Comparison of ENCODE assay signal across 8 cellular contexts in genomic region chrX:45851434-45851991, GRCh38.
A peak's percentile ranks its signal among the peaks of the same experiment; 100 is the strongest.
DNase-seq lines count a peak whose midpoint lies in the region; ATAC-seq and TF ChIP-seq lines count a peak whose summit lies in the region.

No MANE protein-coding gene starts in this region.

- peaks cover 26 to 31% (median 30%) of the 10 kb centered on the region in 3 donors for H3K27me3 Mint-ChIP-seq in CD14-positive monocyte (ENCODE audit: low read depth in 3 of 3)

- ATAC-seq in mucosa of descending colon (peak; percentile 81), HG03108 (IDR thresholded peaks at IDR 0.05; ENCODE audit: unreplicated experiment) (no peak), GM18858 (IDR thresholded peaks at IDR 0.05; ENCODE audit: unreplicated experiment) (no peak)

- intact Hi-C loops in CD14-positive monocyte (cut with micrococcal nuclease), result no loop called here
- intact Hi-C loops in dorsolateral prefrontal cortex (cut with DNase I), result no loop called here
- intact Hi-C loops in mucosa of descending colon (cut with DNase I, micrococcal nuclease), result no loop called here

- no peaks in the 10 kb centered on the region for H3K36me3 Mint-ChIP-seq in CD14-positive monocyte

- H3K36me3 ChIP-seq in mucosa of descending colon (ENCODE audit: low read depth), result no peaks in the 10 kb centered on the region

- H3K4me3 ChIP-seq in dorsolateral prefrontal cortex, result peak overlapping the region in 58 of 59 donors; percentile 20 to 68 (median 52)
- peak overlapping the region; percentile 11 for H3K4me3 ChIP-seq in mucosa of descending colon

- DNase-seq in CD14-positive monocyte (ENCODE audit: low spot score), result no peak
- DNase-seq in LHCN-M2 (ENCODE audit: low read depth), result peak; percentile 44
- peak; percentile 37 to 45 for DNase-seq in activated CD4-positive, alpha-beta T cell treated with anti-CD3 and anti-CD28 coated beads for 24 hours (ENCODE audit: low read depth in 2 of 2)
- DNase-seq in dorsolateral prefrontal cortex, result peak in 2 of 10 donors; percentile 46 to 57
- DNase-seq in mucosa of descending colon, result peak; percentile 18 to 58 (median 53)
- DNase-seq in stimulated activated CD8-positive, alpha-beta memory T cell treated with anti-CD3 and anti-CD28 coated beads, Interleukin-7, amount 100 ng/mL, for 24 hours (ENCODE audit: low read depth), result peak; percentile 23

- H3K27ac ChIP-seq in dorsolateral prefrontal cortex, result peak overlapping the region in 23 of 59 donors; percentile 1 to 75 (median 46)

- no peaks in the 10 kb centered on the region for H3K4me1 ChIP-seq in mucosa of descending colon (ENCODE audit: low read depth)

- H3K4me3 Mint-ChIP-seq in CD14-positive monocyte, result peak overlapping the region; percentile 74 to 85

- H3K9me3 Mint-ChIP-seq in CD14-positive monocyte, result peaks cover 0 to 9% (median 8%) of the 10 kb centered on the region in 7 donors

- peaks cover 0 to 72% (median 21%) of the 10 kb centered on the region in 45 donors for H3K27me3 ChIP-seq in dorsolateral prefrontal cortex

- no peak overlapping the region for H3K27ac Mint-ChIP-seq in CD14-positive monocyte

- H3K4me1 Mint-ChIP-seq in CD14-positive monocyte, result peaks cover 21% of the 10 kb centered on the region

- TF ChIP-seq CTCF in CD14-positive monocyte (IDR thresholded peaks at IDR 0.05) (no peak), dorsolateral prefrontal cortex (IDR thresholded peaks at IDR 0.05 in 54 of 56, conservative IDR thresholded peaks at IDR 0.05 in 2 of 56; ENCODE audit: low read depth in 1 of 56, partially characterized antibody in 56 of 56) (no peak), mucosa of descending colon (IDR thresholded peaks at IDR 0.05) (no peak)

- no peaks in the 10 kb centered on the region for H3K9me3 ChIP-seq in mucosa of descending colon
